Comparison of ENCODE assay signal across 8 cellular contexts in the genomic region with DNA sequence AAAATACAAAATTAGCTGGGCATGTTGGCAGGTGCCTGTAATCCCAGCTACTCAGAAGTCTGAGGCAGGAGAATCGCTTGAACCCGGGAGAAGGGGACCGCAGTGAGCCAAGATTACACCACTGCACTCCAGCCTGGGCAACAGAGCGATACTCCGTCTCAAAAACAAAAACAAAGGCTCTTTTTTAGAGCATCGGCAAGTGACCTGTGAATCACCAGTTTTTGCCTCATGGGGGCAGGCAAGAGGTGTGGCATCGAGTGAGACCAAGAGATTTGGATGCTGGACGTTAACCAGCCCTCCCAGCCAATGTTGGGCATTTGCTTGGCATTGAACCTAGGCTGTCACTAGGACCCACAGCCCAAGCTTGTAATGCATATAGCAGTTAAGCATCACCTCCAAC. TPM values are rescaled to one million over a fixed set of nuclear protein-coding genes. Genes with fewer than 3 reads are reported as not detected.
A peak's percentile ranks its signal among the peaks of the same experiment; 100 is the strongest.
DNase-seq lines count a peak whose midpoint lies in the region; ATAC-seq and TF ChIP-seq lines count a peak whose summit lies in the region.

No MANE protein-coding gene starts in this region.

- H3K4me2 ChIP-seq in OCI-LY1 (ENCODE audit: low read length) (no peak overlapping the region; the same call in 1 of the 2 replicates), neural progenitor cell (no peak overlapping the region)

- H3K79me2 ChIP-seq in OCI-LY1 (ENCODE audit: insufficient read depth, low read length) (no peaks in the 10 kb centered on the region), neural progenitor cell (ENCODE audit: low read depth) (no peaks in the 10 kb centered on the region)

- no peak overlapping the region for H3K27ac Mint-ChIP-seq in neural progenitor cell

- H3K4me3 ChIP-seq in OCI-LY1 (ENCODE audit: low read depth, low read length, poor library complexity, severe bottlenecking) (no peak overlapping the region), esophagus squamous epithelium (no peak overlapping the region), neural progenitor cell (no peak overlapping the region)

- H3K27me3 ChIP-seq in OCI-LY1 (ENCODE audit: insufficient read depth, low read length) = no peaks in the 10 kb centered on the region
- no peaks in the 10 kb centered on the region for H3K27me3 ChIP-seq in esophagus squamous epithelium
- no peaks in the 10 kb centered on the region for H3K27me3 ChIP-seq in neural progenitor cell

- H3F3A ChIP-seq in OCI-LY1 (ENCODE audit: insufficient read depth, low read length) = no peaks in the 10 kb centered on the region
- H3F3A ChIP-seq in neural progenitor cell (ENCODE audit: low read depth) = no peaks in the 10 kb centered on the region

- peaks cover 5% of the 10 kb centered on the region for H3K4me1 Mint-ChIP-seq in neural progenitor cell

- no peaks in the 10 kb centered on the region for H4K20me1 ChIP-seq in OCI-LY1 (ENCODE audit: insufficient read depth, low read length)
- no peaks in the 10 kb centered on the region for H4K20me1 ChIP-seq in neural progenitor cell (ENCODE audit: low read depth)

- intact Hi-C loops in esophagus squamous epithelium (cut with DNase I) = no loop called here

- H2AFZ ChIP-seq in OCI-LY1 (ENCODE audit: low read length) (no peak overlapping the region), neural progenitor cell (replicated peaks) (no peak overlapping the region)

- H3K4me1 ChIP-seq in OCI-LY1 (ENCODE audit: insufficient read depth, low read length, severe bottlenecking) (peaks cover 4% of the 10 kb centered on the region), esophagus squamous epithelium (peaks cover 0 to 11% (median 0%) of the 10 kb centered on the region in 3 donors), neural progenitor cell (no peaks in the 10 kb centered on the region)

- H3K9me3 ChIP-seq in OCI-LY1 (ENCODE audit: low read length) = no peaks in the 10 kb centered on the region
- no peaks in the 10 kb centered on the region for H3K9me3 ChIP-seq in esophagus squamous epithelium
- no peaks in the 10 kb centered on the region for H3K9me3 ChIP-seq in neural progenitor cell (ENCODE audit: low read depth)

- H3K36me3 ChIP-seq in OCI-LY1 (ENCODE audit: insufficient read depth, low read length) (no peaks in the 10 kb centered on the region), esophagus squamous epithelium (peaks cover 0 to 30% (median 0%) of the 10 kb centered on the region in 3 donors), neural progenitor cell (no peaks in the 10 kb centered on the region)

- peak; percentile 33 to 73 for DNase-seq in NCI-H526 (lab: John Stamatoyannopoulos, UW)
- DNase-seq in NCI-H526 treated with DMSO at 0.1 percent for 48 hours (lab: John Stamatoyannopoulos, UW) = no peak
- DNase-seq in esophagus squamous epithelium (lab: John Stamatoyannopoulos, UW) = no peak
- DNase-seq in neural progenitor cell (ENCODE audit: low spot score) = peak; percentile 67
- no peak for DNase-seq in NCI-H187 (lab: John Stamatoyannopoulos, UW)

- WGBS in esophagus squamous epithelium, 2 donors = 46 to 54% methylated on average over 7 to 8 of the region's 8 CpGs

- no peak overlapping the region for H3K4me3 Mint-ChIP-seq in neural progenitor cell

- H3K27me3 Mint-ChIP-seq in neural progenitor cell (ENCODE audit: insufficient read depth, low read depth) = peaks cover 3% of the 10 kb centered on the region

- H3K9me2 ChIP-seq in OCI-LY1 (ENCODE audit: low read depth, low read length) = no peaks in the 10 kb centered on the region

- no peak for TF ChIP-seq POLR2A in esophagus squamous epithelium (IDR thresholded peaks at IDR 0.05)

- peaks cover 2% of the 10 kb centered on the region for H3K36me3 Mint-ChIP-seq in neural progenitor cell

- H3K27ac ChIP-seq in OCI-LY1 (ENCODE audit: low read depth, low read length, poor library complexity, severe bottlenecking) (no peak overlapping the region), esophagus squamous epithelium (no peak overlapping the region), neural progenitor cell (no peak overlapping the region)

- H3K9ac ChIP-seq in OCI-LY1 (ENCODE audit: low read length) (no peak overlapping the region), neural progenitor cell (no peak overlapping the region)

- ATAC-seq in HG02973 (IDR thresholded peaks at IDR 0.05; ENCODE audit: unreplicated experiment) (no peak), GM21529 (IDR thresholded peaks at IDR 0.05; ENCODE audit: unreplicated experiment) (no peak)

- TF ChIP-seq CTCF in OCI-LY1 (IDR thresholded peaks at IDR 0.05; ENCODE audit: low read length) (peak; percentile 63), esophagus squamous epithelium (IDR thresholded peaks at IDR 0.05) (peak in 5 of 6 experiments; percentile 12 to 33 (median 27)), neural progenitor cell (IDR thresholded peaks at IDR 0.05) (peak; percentile 68)

- no peaks in the 10 kb centered on the region for H3K9me3 Mint-ChIP-seq in neural progenitor cell

RNA-seq across cellular contexts. Expression of gene CDK5RAP1, which starts 14.6 kb away (rescaled TPM):
- 10 to 100 TPM; 13.5 to 23.2 (median 20.1) TPM for total RNA-seq in esophagus squamous epithelium
- 42.0 TPM in 2 replicates for total RNA-seq in neural progenitor cell (ENCODE audit: low replicate concordance)

RNA-seq across cellular contexts. Expression of gene SNTA1, which starts 27.6 kb away (rescaled TPM):
- total RNA-seq in esophagus squamous epithelium (10 to 100 TPM in 3 of 4 donors, 1 to 10 TPM in 1; 6.3 to 27.3 (median 14.0) TPM), neural progenitor cell (ENCODE audit: low replicate concordance) (6.3 and 10.6 TPM in 2 replicates)

Comparison
In these comparisons a context has a peak if more than half of its experiments do, and no peak if none do; other contexts are left out.
1. DNase-seq: peak in NCI-H526 (2 of 2) and neural progenitor cell (single experiment); none in NCI-H526 treated with DMSO at 0.1 percent for 48 hours (single experiment), esophagus squamous epithelium (single experiment) and NCI-H187 (0 of 2).
2. Peak in every context shown above with its lines, with median percentiles within 50 percentile points of each other: CTCF ChIP-seq.